ENCODE assay signal across 1 cellular context in the genomic region with DNA sequence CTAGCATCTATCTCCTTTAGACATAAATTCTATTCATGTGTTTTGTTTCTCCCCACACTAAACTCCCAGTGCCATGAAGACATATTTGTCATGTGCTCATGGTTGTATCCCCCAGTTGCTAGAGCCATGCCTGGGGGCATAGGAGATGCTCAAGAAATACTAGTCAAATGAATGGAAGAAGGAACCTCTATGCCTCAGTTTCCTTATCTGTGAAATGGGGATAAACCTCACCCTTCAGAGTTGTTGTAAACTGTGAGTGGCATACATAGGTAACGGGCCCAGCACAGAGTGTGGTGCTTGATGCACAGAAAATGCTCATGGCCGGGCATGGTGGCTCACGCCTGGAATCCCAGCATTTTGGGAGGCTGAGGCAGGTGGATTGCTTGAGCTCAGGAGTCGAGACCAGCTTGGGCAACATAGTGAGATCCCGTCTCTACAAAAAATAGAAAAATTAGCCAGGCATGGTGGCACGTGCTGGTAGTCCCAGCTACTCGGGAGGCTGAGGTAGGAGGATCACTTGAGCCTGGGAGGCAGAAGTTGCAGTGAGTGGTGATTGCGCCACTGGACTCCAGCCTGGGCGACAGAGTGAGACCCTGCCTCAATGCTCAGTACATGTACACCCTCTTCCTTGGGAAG.
TF ChIP-seq lines count a peak whose summit lies in the region.

No MANE protein-coding gene starts in this region.

TF ChIP-seq in H1, 55 proteins besides CTCF, POLR2A, EP300 and RAD21:
- TF ChIP-seq NRF1 (IDR thresholded peaks at IDR 0.05; ENCODE audit: low read depth, low read length), result no peak
- TF ChIP-seq KDM1A (IDR thresholded peaks at IDR 0.05; ENCODE audit: borderline replicate concordance, low read length), result 0 out of 2 replicates have a peak, but pooled peaks have one; percentile 39
- TF ChIP-seq CBX8 (IDR thresholded peaks at IDR 0.05; ENCODE audit: borderline replicate concordance, low read depth, low read length), result no peak
TF ChIP-seq in H1: peak in this region for 1.
